9 cellular contexts compared by ENCODE assay signal in genomic region chr17:39225974-39226683, GRCh38. TPM values are rescaled to one million over a fixed set of nuclear protein-coding genes. Genes with fewer than 3 reads are reported as not detected.
DNase-seq lines count a peak whose midpoint lies in the region; ATAC-seq and TF ChIP-seq lines count a peak whose summit lies in the region.
"Had no signal": no experiment of that assay in that cellular context is flagged by ENCODE, and none has a peak within 500 bp of the region (broad histone marks: within the 10 kb centered on the region; RNA-seq: fewer than 3 reads in every experiment).

No MANE protein-coding gene starts in this region.

- H3K79me2 ChIP-seq in PC-3 (ENCODE audit: low read length) = no peaks in the 10 kb centered on the region

- DNase-seq in EL = peak; percentile 72
- DNase-seq in NCI-H345 treated with DMSO at 0.1 percent for 48 hours (lab: John Stamatoyannopoulos, UW; ENCODE audit: unreplicated experiment) = peak; percentile 58
- peak; percentile 28 for DNase-seq in activated naive CD4-positive, alpha-beta T cell treated with anti-CD3 and anti-CD28 coated beads for 36 hours
- DNase-seq in cardiac muscle cell (ENCODE audit: low read depth in 1 of 2, low spot score in 1 of 2) = peak; percentile 75 to 89
- peak; percentile 50 for DNase-seq in prostate gland (ENCODE audit: low spot score)
- DNase-seq in PC-3 = no peak

- ATAC-seq in GM19455 (IDR thresholded peaks at IDR 0.05; ENCODE audit: unreplicated experiment) (no peak), PC-3 (no peak), HG02759 (IDR thresholded peaks at IDR 0.05; ENCODE audit: unreplicated experiment) (no peak)

- no peaks in the 10 kb centered on the region for H4K20me1 ChIP-seq in PC-3 (ENCODE audit: low read length)

- BruUV-seq in PC-3 (replicated peaks; lab: Mats Ljungman, UMichigan) = no TSS peak

- H3K27me3 ChIP-seq in cardiac muscle cell (peaks cover 53% of the 10 kb centered on the region), prostate gland (replicated peaks; ENCODE audit: insufficient read depth) (peaks cover 8% of the 10 kb centered on the region), PC-3 (ENCODE audit: low read length) (no peaks in the 10 kb centered on the region)

- intact Hi-C loops in activated naive CD4-positive, alpha-beta T cell treated with anti-CD3 and anti-CD28 coated beads for 36 hours (cut with micrococcal nuclease) = no loop called here
- intact Hi-C loops in prostate gland (cut with DNase I) (no loop called here), PC-3 (cut with micrococcal nuclease) (no loop called here)

- TF ChIP-seq POLR2A in prostate gland (IDR thresholded peaks at IDR 0.05) = no peak

- no peaks in the 10 kb centered on the region for H3K36me3 ChIP-seq in cardiac muscle cell
- H3K36me3 ChIP-seq in prostate gland = no peaks in the 10 kb centered on the region
- no peaks in the 10 kb centered on the region for H3K36me3 ChIP-seq in PC-3 (ENCODE audit: low read depth, low read length)

- no peaks in the 10 kb centered on the region for H3K9me2 ChIP-seq in PC-3 (replicated peaks; ENCODE audit: low read length)

- H3K36me3 Mint-ChIP-seq in activated naive CD4-positive, alpha-beta T cell treated with anti-CD3 and anti-CD28 coated beads for 36 hours (ENCODE audit: low read depth) = no peaks in the 10 kb centered on the region

- H3K9me3 ChIP-seq in cardiac muscle cell (ENCODE audit: low read depth) (no peaks in the 10 kb centered on the region), prostate gland (no peaks in the 10 kb centered on the region), PC-3 (ENCODE audit: low read length) (no peaks in the 10 kb centered on the region)

- H3K4me2 ChIP-seq in PC-3 (ENCODE audit: low read length) = no peak overlapping the region

- peaks cover 6% of the 10 kb centered on the region for H3K4me1 Mint-ChIP-seq in activated naive CD4-positive, alpha-beta T cell treated with anti-CD3 and anti-CD28 coated beads for 36 hours (ENCODE audit: low read depth)

- no peak overlapping the region for H3K27ac Mint-ChIP-seq in activated naive CD4-positive, alpha-beta T cell treated with anti-CD3 and anti-CD28 coated beads for 36 hours

- H3F3A ChIP-seq in PC-3 (ENCODE audit: low read length, unreplicated experiment) = no peaks in the 10 kb centered on the region

- TF ChIP-seq CTCF in cardiac muscle cell (IDR thresholded peaks at IDR 0.05; ENCODE audit: low read depth, low read length) (no peak), prostate gland (IDR thresholded peaks at IDR 0.05) (no peak), PC-3 (conservative IDR thresholded peaks at IDR 0.05; ENCODE audit: low read depth, low read length) (no peak)

- 10% methylated on average over 23 of the region's 23 CpGs for WGBS in prostate gland

- no peak overlapping the region for H2AFZ ChIP-seq in PC-3 (ENCODE audit: low read length)

- CTCF ChIA-PET in activated naive CD4-positive, alpha-beta T cell treated with anti-CD3 and anti-CD28 coated beads for 36 hours (lab: Charles Lee) = interaction anchor here (0.9 to 2.6 kb wide), 2 partner anchors 10 to 19 kb away, joined by 5 to 7 read pairs; no protein-coding TSS in a partner anchor
- CTCF ChIA-PET in PC-3 (lab: Charles Lee) = no interaction called here

- POLR2A ChIA-PET in PC-3 (lab: Charles Lee; ENCODE audit: unreplicated experiment) = no interaction called here

- H3K9ac ChIP-seq in PC-3 (ENCODE audit: low read length) = no peak overlapping the region

- H3K27ac ChIP-seq in cardiac muscle cell (no peak overlapping the region), prostate gland (no peak overlapping the region), PC-3 (ENCODE audit: low read length) (no peak overlapping the region)

- peak overlapping the region; percentile 33 for H3K4me3 Mint-ChIP-seq in activated naive CD4-positive, alpha-beta T cell treated with anti-CD3 and anti-CD28 coated beads for 36 hours

- H3K9me3 Mint-ChIP-seq in activated naive CD4-positive, alpha-beta T cell treated with anti-CD3 and anti-CD28 coated beads for 36 hours = no peaks in the 10 kb centered on the region

- peaks cover 37% of the 10 kb centered on the region for H3K27me3 Mint-ChIP-seq in activated naive CD4-positive, alpha-beta T cell treated with anti-CD3 and anti-CD28 coated beads for 36 hours (ENCODE audit: low read depth)

- peak overlapping the region; percentile 40 for H3K4me3 ChIP-seq in cardiac muscle cell
- peak overlapping the region; percentile 21 to 39 for H3K4me3 ChIP-seq in prostate gland
- no peak overlapping the region for H3K4me3 ChIP-seq in PC-3 (ENCODE audit: low read length)

- peaks cover 4% of the 10 kb centered on the region for H3K4me1 ChIP-seq in cardiac muscle cell (ENCODE audit: low read depth)
- no peaks in the 10 kb centered on the region for H3K4me1 ChIP-seq in prostate gland (replicated peaks)
- H3K4me1 ChIP-seq in PC-3 (ENCODE audit: insufficient read depth, low read length) = no peaks in the 10 kb centered on the region

RNA-seq across cellular contexts. Expression of gene STAC2, which starts 0.4 kb away (rescaled TPM):
- not detected for total RNA-seq in activated naive CD4-positive, alpha-beta T cell treated with anti-CD3 and anti-CD28 coated beads for 36 hours
- total RNA-seq in cardiac muscle cell (0.21 and 0.56 TPM in 2 replicates), prostate gland (1 to 10 TPM; 3.9 to 4.8 TPM), PC-3 (2014; rRNA removed) (not detected in 2 replicates)
- 0.17 and 0.42 TPM in 2 replicates for polyA plus RNA-seq in cardiac muscle cell
- total RNA-seq: lung microvascular endothelial cell had no signal

RNA-seq across cellular contexts. Expression of gene RPL19, which starts 26.0 kb away (rescaled TPM):
- total RNA-seq in activated naive CD4-positive, alpha-beta T cell treated with anti-CD3 and anti-CD28 coated beads for 36 hours = 1,000 to 10,000 TPM; 3,280 to 3,392 TPM
- 2,476 and 3,028 TPM in 2 replicates for total RNA-seq in cardiac muscle cell
- 761 and 822 TPM in 2 replicates for polyA plus RNA-seq in cardiac muscle cell
- total RNA-seq in prostate gland = 1,000 to 10,000 TPM; 2,194 to 3,634 TPM
- total RNA-seq in PC-3 (2014; rRNA removed) = 2,496 and 2,509 TPM in 2 replicates

RNA-seq across cellular contexts. Expression of gene CACNB1, which starts 28.7 kb away (rescaled TPM):
- total RNA-seq in activated naive CD4-positive, alpha-beta T cell treated with anti-CD3 and anti-CD28 coated beads for 36 hours = 1 to 10 TPM; 5.3 to 5.9 TPM
- total RNA-seq in cardiac muscle cell (17.3 and 27.6 TPM in 2 replicates), prostate gland (10 to 100 TPM in 1 of 2 donors, 1 to 10 TPM in 1; 3.4 to 17.8 TPM), PC-3 (2014; rRNA removed) (4.3 and 6.0 TPM in 2 replicates)
- polyA plus RNA-seq in cardiac muscle cell = 41.6 and 57.1 TPM in 2 replicates
